ENCODE assay signal across 9 cellular contexts in the genomic region with DNA sequence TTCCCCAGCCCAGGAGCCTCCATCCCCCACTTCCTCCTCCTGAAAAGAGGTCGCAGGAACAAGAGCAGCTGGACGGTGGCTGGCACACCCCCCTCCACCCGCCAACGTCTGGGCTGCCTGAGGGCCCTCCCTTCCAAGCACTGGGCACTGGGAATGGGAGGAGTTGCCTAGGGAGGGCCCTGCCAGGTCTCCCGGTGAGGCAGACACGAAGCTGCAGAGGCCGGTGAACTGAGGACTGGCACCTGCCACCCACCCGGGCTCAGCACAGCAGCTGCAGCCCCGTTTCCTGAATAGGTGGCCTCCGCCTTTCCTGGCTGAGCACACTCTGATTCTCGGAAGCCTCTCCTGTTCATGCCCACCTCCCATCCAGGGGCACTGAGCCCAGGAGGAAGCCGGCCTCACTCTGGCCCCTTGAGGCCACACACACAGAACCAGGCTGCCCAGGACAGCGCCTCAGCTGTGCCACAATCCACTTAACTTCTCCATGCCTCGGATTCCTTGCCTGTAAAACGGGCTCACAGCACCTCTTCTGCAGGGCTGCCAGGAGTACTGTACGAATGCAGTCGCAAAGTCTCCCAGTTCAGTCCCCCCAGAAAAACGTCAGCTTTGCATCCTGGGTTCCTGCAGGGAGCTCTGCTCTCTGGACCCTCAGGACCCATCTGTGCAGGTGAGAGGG. TPM values are rescaled to one million over a fixed set of nuclear protein-coding genes. Genes with fewer than 3 reads are reported as not detected.
DNase-seq lines count a peak whose midpoint lies in the region; ATAC-seq, FAIRE-seq and TF ChIP-seq lines count a peak whose summit lies in the region.
"Had no signal": no experiment of that assay in that cellular context is flagged by ENCODE, and none has a peak within 500 bp of the region (broad histone marks: within the 10 kb centered on the region; RNA-seq: fewer than 3 reads in every experiment).

No MANE protein-coding gene starts in this region.

- intact Hi-C loops in HepG2 (cut with micrococcal nuclease; ENCODE audit: unreplicated experiment), result no loop called here
- intact Hi-C loops in sciatic nerve (cut with DNase I), result no loop called here

- no TSS peak for BruUV-seq in HepG2 (replicated peaks; lab: Mats Ljungman, UMichigan)

- no peaks in the 10 kb centered on the region for H3K9me3 Mint-ChIP-seq in HFFc6

- no peaks in the 10 kb centered on the region for H3K36me3 Mint-ChIP-seq in HFFc6 (ENCODE audit: low read depth)

- H3K27ac ChIP-seq in A549 (peak overlapping the region in 1 of 2 experiments; percentile 92; a peak in 4 of 6 replicates), HepG2 (ENCODE audit: extremely low read length, insufficient read depth, low read length) (no peak overlapping the region), upper lobe of left lung (peak overlapping the region; percentile 72 to 81 (median 76)), SJCRH30 (no peak overlapping the region)

- no peak overlapping the region for H3K27ac Mint-ChIP-seq in HFFc6

- peaks cover 15% of the 10 kb centered on the region for H3K4me1 ChIP-seq in A549
- H3K4me1 ChIP-seq in adipocyte (ENCODE audit: control insufficient read depth, insufficient read depth, low read length), result peaks cover 17% of the 10 kb centered on the region
- H3K4me1 ChIP-seq in HepG2 (ENCODE audit: insufficient read depth, low read length), result peaks cover 25% of the 10 kb centered on the region
- H3K4me1 ChIP-seq in upper lobe of left lung, result peaks cover 36 to 60% (median 45%) of the 10 kb centered on the region in 4 donors
- H3K4me1 ChIP-seq in SJCRH30, result peaks cover 11% of the 10 kb centered on the region; the same call in 1 of the 2 replicates

- H3K79me2 ChIP-seq in HepG2 (ENCODE audit: insufficient read depth, low read length), result no peaks in the 10 kb centered on the region

- CTCF ChIA-PET in A549 (lab: Yijun Ruan, JAX), result interaction anchor here (0.6 to 12.7 kb wide), 11 partner anchors 9 to 97 kb away, joined by 3 to 207 read pairs (median 4); partner anchors contain the start of genes ABCA2 and SAPCD2
- CTCF ChIA-PET in HepG2 (lab: Yijun Ruan, JAX; ENCODE audit: low intra/inter-chr PET ratio, low total read pairs), result interaction anchor here (2.8 kb wide), 1 partner anchor 19 kb away, joined by 16 read pairs; no protein-coding TSS in a partner anchor

- H3K9ac ChIP-seq in adipocyte (ENCODE audit: low read length) (peak overlapping the region; percentile 82), HepG2 (ENCODE audit: insufficient read depth, low read depth, low read length) (no peak overlapping the region)

- peaks cover 6% of the 10 kb centered on the region; the same call in 1 of the 2 replicates for H3K4me1 Mint-ChIP-seq in HFFc6 (ENCODE audit: low read depth)

- H3K9me3 ChIP-seq in A549 (no peaks in the 10 kb centered on the region), adipocyte (ENCODE audit: control insufficient read depth, low read length) (no peaks in the 10 kb centered on the region), HepG2 (ENCODE audit: low read length) (no peaks in the 10 kb centered on the region), upper lobe of left lung (no peaks in the 10 kb centered on the region), SJCRH30 (replicated peaks) (no peaks in the 10 kb centered on the region)
- H3K9me3 ChIP-seq: adrenal gland had no signal

- peaks cover 6% of the 10 kb centered on the region for H3K27me3 Mint-ChIP-seq in HFFc6 (ENCODE audit: insufficient read depth)

- DNase-seq in A549 (ENCODE audit: low read depth in 1 of 2, low spot score in 1 of 2) (no peak), HFFc6 (no peak), adipocyte (ENCODE audit: low read depth) (no peak), HepG2 (ENCODE audit: low spot score) (no peak), upper lobe of left lung (peak; percentile 41 to 64), sciatic nerve (ENCODE audit: low spot score) (no peak), NCI-H1930 (lab: John Stamatoyannopoulos, UW) (no peak), SJCRH30 (no peak)

- TF ChIP-seq RAD21 in A549 (conservative IDR thresholded peaks at IDR 0.05 in 1 of 2, IDR thresholded peaks at IDR 0.05 in 1 of 2), result no peak
- TF ChIP-seq RAD21 in HepG2 (CRISPR knock-in tag; IDR thresholded peaks at IDR 0.05), result no peak

- 0 out of 6 replicates have a peak, but pooled peaks of 1 of the 2 experiments have one; percentile 2 for ATAC-seq in A549
- ATAC-seq in HepG2, result no peak
- ATAC-seq in upper lobe of left lung (ENCODE audit: low FRiP score in 2 of 2), result peak in 1 of 2 donors; percentile 4
- ATAC-seq in sciatic nerve, result no peak

- in situ Hi-C loops in HepG2 (cut with HindIII; ENCODE audit: extremely low pct_ligation_motif_present, low pct_unique_long_range_greater_than_20kb), result loop anchor here (10.0 kb wide), 1 partner anchor 270 kb away; no protein-coding TSS in a partner anchor

- H3K27me3 ChIP-seq in adipocyte (replicated peaks; ENCODE audit: control insufficient read depth, insufficient read depth, low read length) (peaks cover 19% of the 10 kb centered on the region), HepG2 (ENCODE audit: control insufficient read depth in 1 of 2, insufficient read depth in 2 of 2, low read length in 2 of 2) (peaks cover 3 to 27% of the 10 kb centered on the region in 2 experiments; a peak in 4 of 5 replicates), upper lobe of left lung (peaks cover 0 to 46% (median 15%) of the 10 kb centered on the region in 4 donors), SJCRH30 (peaks cover 38% of the 10 kb centered on the region)

- no peak for TF ChIP-seq POLR2A in A549 (IDR thresholded peaks at IDR 0.05; ENCODE audit: low read length)
- no peak for TF ChIP-seq POLR2A in HepG2 (IDR thresholded peaks at IDR 0.05; ENCODE audit: insufficient read depth in 1 of 2, low read depth in 2 of 2, low read length in 2 of 2)
- no peak for TF ChIP-seq POLR2A in upper lobe of left lung (IDR thresholded peaks at IDR 0.05)

- POLR2A ChIA-PET in A549 (lab: Yijun Ruan, JAX), result no interaction called here
- POLR2A ChIA-PET in HepG2 (lab: Yijun Ruan, JAX), result no interaction called here

- WGBS in A549 (ENCODE audit: missing lambda C conversion rate), result 67% methylated on average over 14 of the region's 18 CpGs
- 15% methylated on average over 9 of the region's 18 CpGs for WGBS in HepG2 (ENCODE audit: low lambda C conversion rate)
- 22 to 26% methylated on average over 9 to 17 of the region's 18 CpGs for WGBS in upper lobe of left lung, 2 donors

- FAIRE-seq in A549 (lab: Jason Lieb, UNC) (no peak), HepG2 (lab: Jason Lieb, UNC) (no peak)

- TF ChIP-seq CTCF in A549 (IDR thresholded peaks at IDR 0.05), result no peak
- no peak for TF ChIP-seq CTCF in HFFc6 (IDR thresholded peaks at IDR 0.05)
- no peak for TF ChIP-seq CTCF in HepG2 (CRISPR knock-in tag; IDR thresholded peaks at IDR 0.05)
- TF ChIP-seq CTCF in upper lobe of left lung (IDR thresholded peaks at IDR 0.05), result no peak

- TF ChIP-seq EP300 in A549 (IDR thresholded peaks at IDR 0.05) (no peak), HepG2 (IDR thresholded peaks at IDR 0.05; ENCODE audit: low read depth in 2 of 2, low read length in 2 of 2) (no peak), HepG2 (CRISPR knock-in tag; IDR thresholded peaks at IDR 0.05; ENCODE audit: borderline replicate concordance) (no peak), upper lobe of left lung (IDR thresholded peaks at IDR 0.05) (peak in 1 of 4 donors; percentile 7)

- peak overlapping the region; percentile 71 for H3K4me3 ChIP-seq in A549
- peak overlapping the region; percentile 78 for H3K4me3 ChIP-seq in adipocyte (ENCODE audit: low read length)
- H3K4me3 ChIP-seq in HepG2 (replicated peaks in 1 of 3; ENCODE audit: insufficient read depth in 1 of 3, low read depth in 2 of 3, low read length in 3 of 3), result peak overlapping the region in 2 of 3 experiments; percentile 54 to 77; a peak in 4 of 6 replicates
- H3K4me3 ChIP-seq in upper lobe of left lung, result peak overlapping the region; percentile 38 to 82 (median 64)
- no peak overlapping the region for H3K4me3 ChIP-seq in SJCRH30

- peaks cover 3% of the 10 kb centered on the region; the same call in 1 of the 2 replicates for H4K20me1 ChIP-seq in HepG2 (ENCODE audit: insufficient read depth, low read length)

- H3K4me2 ChIP-seq in A549, result peak overlapping the region; percentile 98
- H3K4me2 ChIP-seq in HepG2 (ENCODE audit: low read depth, low read length), result peak overlapping the region; percentile 84

- no peak overlapping the region for H2AFZ ChIP-seq in HepG2 (ENCODE audit: low read length)

- peak overlapping the region; percentile 85 for H3K4me3 Mint-ChIP-seq in HFFc6

- H3K36me3 ChIP-seq in adipocyte (ENCODE audit: control insufficient read depth, insufficient read depth, low read length, severe bottlenecking) (peaks cover 5% of the 10 kb centered on the region), HepG2 (replicated peaks in 1 of 2; ENCODE audit: control insufficient read depth in 1 of 2, insufficient read depth in 2 of 2, low read length in 2 of 2) (no peaks in the 10 kb centered on the region), upper lobe of left lung (peaks cover 0 to 11% (median 9%) of the 10 kb centered on the region in 4 donors), SJCRH30 (no peaks in the 10 kb centered on the region)
- H3K36me3 ChIP-seq: adrenal gland had no signal

RNA-seq across cellular contexts. Expression of gene NPDC1, which starts 1.3 kb away (rescaled TPM):
- polyA plus RNA-seq in A549 (2011; rRNA removed), result 12.7 and 13.0 TPM in 2 replicates
- 36.2 and 51.1 TPM in 2 replicates for polyA plus RNA-seq in A549 (2012; cell fraction: cytosol; rRNA removed)
- 239 and 327 TPM in 2 replicates for polyA plus RNA-seq in A549 (2012; cell fraction: nucleus; rRNA removed)
- polyA plus RNA-seq in A549 (2017; fragmentation: RNase III; extraction: RNeasy Plus Mini Kit Qiagen cat#74134 plus additional on column Dnase treatment), result 33.2 to 40.6 TPM (median 40.2 TPM) in 3 replicates
- polyA minus RNA-seq in A549 (2011; rRNA and poly(A)+ RNA removed), result 4.0 and 4.8 TPM in 2 replicates
- total RNA-seq in HFFc6 (2021; fragmentation: NEBNext Ultra II Directional; extraction: Animal tissue kit (Norgen Biotek cat#: 25700)), result 100 to 1,000 TPM; 112 to 197 (median 119) TPM
- total RNA-seq in HepG2 (2016; rRNA removed; fragmentation: Illumina TruSeq; extraction: Trizol), result 0.63 and 0.84 TPM in 2 replicates
- 1.2 TPM in 1 of 2 replicates, not detected in the other for total RNA-seq in HepG2 (2016; cell fraction: cytosol; rRNA removed; fragmentation: Illumina TruSeq; extraction: Trizol; ENCODE audit: low read depth)
- 0.65 and 1.7 TPM in 2 replicates for total RNA-seq in HepG2 (2016; cell fraction: insoluble cytoplasmic fraction; rRNA removed; fragmentation: Illumina TruSeq; extraction: Trizol)
- total RNA-seq in HepG2 (2016; cell fraction: membrane; rRNA removed; fragmentation: Illumina TruSeq; extraction: Trizol), result 0.59 and 0.79 TPM in 2 replicates
- 2.7 and 4.8 TPM in 2 replicates for total RNA-seq in HepG2 (2016; cell fraction: nucleus; rRNA removed; fragmentation: Illumina TruSeq; extraction: Trizol)
- 5.4 and 7.0 TPM in 2 replicates for polyA plus RNA-seq in HepG2 (2011; rRNA removed)
- polyA plus RNA-seq in HepG2 (2011; cell fraction: cytosol; rRNA removed), result 1.7 and 3.4 TPM in 2 replicates
- 93.3 and 114 TPM in 2 replicates for polyA plus RNA-seq in HepG2 (2011; cell fraction: nucleus; rRNA removed)
- polyA plus RNA-seq in HepG2 (2012), result 4.5 and 8.4 TPM in 2 replicates
- polyA plus RNA-seq in HepG2 (2016; cell fraction: cytosol; fragmentation: Illumina TruSeq; extraction: Trizol; ENCODE audit: low read depth), result 1.00 and 1.1 TPM in 2 replicates
- 0.67 and 1.8 TPM in 2 replicates for polyA plus RNA-seq in HepG2 (2016; cell fraction: insoluble cytoplasmic fraction; fragmentation: Illumina TruSeq; extraction: Trizol; ENCODE audit: low read depth)
- polyA plus RNA-seq in HepG2 (2016; cell fraction: membrane; fragmentation: Illumina TruSeq; extraction: Trizol; ENCODE audit: low read depth), result 1.1 and 1.5 TPM in 2 replicates
- 9.8 and 12.2 TPM in 2 replicates for polyA plus RNA-seq in HepG2 (2016; cell fraction: nucleus; fragmentation: Illumina TruSeq; extraction: Trizol; ENCODE audit: insufficient read depth, low read depth)
- 1.9 and 12.5 TPM in 2 replicates for polyA minus RNA-seq in HepG2 (2011; rRNA and poly(A)+ RNA removed; ENCODE audit: low replicate concordance)
- polyA minus RNA-seq in HepG2 (2011; cell fraction: cytosol; rRNA and poly(A)+ RNA removed), result 2.9 and 3.0 TPM in 2 replicates
- polyA minus RNA-seq in HepG2 (2011; cell fraction: nucleus; rRNA and poly(A)+ RNA removed), result 3.9 and 4.2 TPM in 2 replicates
- total RNA-seq in upper lobe of left lung, result 100 to 1,000 TPM in 2 of 6 donors, 10 to 100 TPM in 4; 26.7 to 199 (median 73.2) TPM
- total RNA-seq in sciatic nerve, result 157 TPM
- total RNA-seq in SJCRH30 (2014; rRNA removed; shearing (Covaris generic)), result 0.51 and 0.91 TPM in 2 replicates

RNA-seq across cellular contexts. Expression of gene ENTPD2, which starts 9.2 kb away (rescaled TPM):
- polyA plus RNA-seq in A549 (2011; rRNA removed) (0.75 and 2.3 TPM in 2 replicates), A549 (2017; fragmentation: RNase III; extraction: RNeasy Plus Mini Kit Qiagen cat#74134 plus additional on column Dnase treatment) (0.71 to 1.2 TPM (median 1.1 TPM) in 3 replicates), HepG2 (2011; rRNA removed) (3.2 and 4.1 TPM in 2 replicates)
- polyA plus RNA-seq in A549 (2012; cell fraction: cytosol; rRNA removed), result 0.65 and 0.83 TPM in 2 replicates
- 2.2 and 3.4 TPM in 2 replicates for polyA plus RNA-seq in A549 (2012; cell fraction: nucleus; rRNA removed)
- 1.4 and 1.9 TPM in 2 replicates for polyA minus RNA-seq in A549 (2011; rRNA and poly(A)+ RNA removed)
- total RNA-seq in HFFc6 (2021; fragmentation: NEBNext Ultra II Directional; extraction: Animal tissue kit (Norgen Biotek cat#: 25700)), result under 1 TPM in 3 of 6 experiments, not detected in 3; 0.12 to 0.28 (median 0.16) TPM
- total RNA-seq in HepG2 (2016; rRNA removed; fragmentation: Illumina TruSeq; extraction: Trizol) (0.87 and 0.95 TPM in 2 replicates), upper lobe of left lung (under 1 TPM in 4 of 6 donors, not detected in 2; 0.34 to 0.98 (median 0.55) TPM), sciatic nerve (24.3 TPM)
- 0.61 and 0.88 TPM in 2 replicates for total RNA-seq in HepG2 (2016; cell fraction: cytosol; rRNA removed; fragmentation: Illumina TruSeq; extraction: Trizol; ENCODE audit: low read depth)
- 0.74 and 0.82 TPM in 2 replicates for total RNA-seq in HepG2 (2016; cell fraction: insoluble cytoplasmic fraction; rRNA removed; fragmentation: Illumina TruSeq; extraction: Trizol)
- 0.69 and 0.71 TPM in 2 replicates for total RNA-seq in HepG2 (2016; cell fraction: membrane; rRNA removed; fragmentation: Illumina TruSeq; extraction: Trizol)
- 3.4 and 3.6 TPM in 2 replicates for total RNA-seq in HepG2 (2016; cell fraction: nucleus; rRNA removed; fragmentation: Illumina TruSeq; extraction: Trizol)
- polyA plus RNA-seq in HepG2 (2011; cell fraction: cytosol; rRNA removed), result 2.1 and 3.2 TPM in 2 replicates
- polyA plus RNA-seq in HepG2 (2011; cell fraction: nucleus; rRNA removed), result 41.8 and 49.4 TPM in 2 replicates
- 21.3 and 23.9 TPM in 2 replicates for polyA plus RNA-seq in HepG2 (2012)
- 1.5 and 1.8 TPM in 2 replicates for polyA plus RNA-seq in HepG2 (2016; cell fraction: cytosol; fragmentation: Illumina TruSeq; extraction: Trizol; ENCODE audit: low read depth)
- polyA plus RNA-seq in HepG2 (2016; cell fraction: insoluble cytoplasmic fraction; fragmentation: Illumina TruSeq; extraction: Trizol; ENCODE audit: low read depth), result 2.3 and 2.8 TPM in 2 replicates
- 2.2 and 2.6 TPM in 2 replicates for polyA plus RNA-seq in HepG2 (2016; cell fraction: membrane; fragmentation: Illumina TruSeq; extraction: Trizol; ENCODE audit: low read depth)
- polyA plus RNA-seq in HepG2 (2016; cell fraction: nucleus; fragmentation: Illumina TruSeq; extraction: Trizol; ENCODE audit: insufficient read depth, low read depth), result 12.9 and 17.3 TPM in 2 replicates
- polyA minus RNA-seq in HepG2 (2011; rRNA and poly(A)+ RNA removed; ENCODE audit: low replicate concordance), result 8.8 TPM in 1 of 2 replicates, not detected in the other
- 9.0 and 9.2 TPM in 2 replicates for polyA minus RNA-seq in HepG2 (2011; cell fraction: cytosol; rRNA and poly(A)+ RNA removed)
- 5.5 and 6.4 TPM in 2 replicates for polyA minus RNA-seq in HepG2 (2011; cell fraction: nucleus; rRNA and poly(A)+ RNA removed)
- total RNA-seq in SJCRH30 (2014; rRNA removed; shearing (Covaris generic)), result 1.9 and 2.0 TPM in 2 replicates

RNA-seq across cellular contexts. Expression of gene FUT7, which starts 12.8 kb away (rescaled TPM):
- polyA plus RNA-seq in A549 (2011; rRNA removed) (not detected in 2 replicates), A549 (2017; fragmentation: RNase III; extraction: RNeasy Plus Mini Kit Qiagen cat#74134 plus additional on column Dnase treatment) (0.07 TPM in 1 of 3 replicates, not detected in the others), HepG2 (2011; rRNA removed) (0.05 TPM in 1 of 2 replicates, not detected in the other)
- polyA plus RNA-seq in A549 (2012; cell fraction: cytosol; rRNA removed), result 0.01 TPM in 1 of 2 replicates, not detected in the other
- 0.06 and 0.07 TPM in 2 replicates for polyA plus RNA-seq in A549 (2012; cell fraction: nucleus; rRNA removed)
- polyA minus RNA-seq in A549 (2011; rRNA and poly(A)+ RNA removed), result not detected in 2 replicates
- total RNA-seq in HFFc6 (2021; fragmentation: NEBNext Ultra II Directional; extraction: Animal tissue kit (Norgen Biotek cat#: 25700)), result not detected
- total RNA-seq in HepG2 (2016; rRNA removed; fragmentation: Illumina TruSeq; extraction: Trizol) (not detected in 2 replicates), upper lobe of left lung (1 to 10 TPM in 4 of 6 donors, under 1 TPM in 1, not detected in 1; 0.94 to 2.3 (median 2.0) TPM), sciatic nerve (0.18 TPM)
- not detected in 2 replicates for total RNA-seq in HepG2 (2016; cell fraction: cytosol; rRNA removed; fragmentation: Illumina TruSeq; extraction: Trizol; ENCODE audit: low read depth)
- not detected in 2 replicates for total RNA-seq in HepG2 (2016; cell fraction: insoluble cytoplasmic fraction; rRNA removed; fragmentation: Illumina TruSeq; extraction: Trizol)
- not detected in 2 replicates for total RNA-seq in HepG2 (2016; cell fraction: membrane; rRNA removed; fragmentation: Illumina TruSeq; extraction: Trizol)
- total RNA-seq in HepG2 (2016; cell fraction: nucleus; rRNA removed; fragmentation: Illumina TruSeq; extraction: Trizol), result not detected in 2 replicates
- polyA plus RNA-seq in HepG2 (2011; cell fraction: cytosol; rRNA removed), result 0.05 TPM in 1 of 2 replicates, not detected in the other
- polyA plus RNA-seq in HepG2 (2011; cell fraction: nucleus; rRNA removed), result not detected in 2 replicates
- polyA plus RNA-seq in HepG2 (2012), result not detected in 2 replicates
- not detected in 2 replicates for polyA plus RNA-seq in HepG2 (2016; cell fraction: cytosol; fragmentation: Illumina TruSeq; extraction: Trizol; ENCODE audit: low read depth)
- polyA plus RNA-seq in HepG2 (2016; cell fraction: insoluble cytoplasmic fraction; fragmentation: Illumina TruSeq; extraction: Trizol; ENCODE audit: low read depth), result not detected in 2 replicates
- polyA plus RNA-seq in HepG2 (2016; cell fraction: membrane; fragmentation: Illumina TruSeq; extraction: Trizol; ENCODE audit: low read depth), result not detected in 2 replicates
- polyA plus RNA-seq in HepG2 (2016; cell fraction: nucleus; fragmentation: Illumina TruSeq; extraction: Trizol; ENCODE audit: insufficient read depth, low read depth), result not detected in 2 replicates
- polyA minus RNA-seq in HepG2 (2011; rRNA and poly(A)+ RNA removed; ENCODE audit: low replicate concordance), result 0.07 TPM in 1 of 2 replicates, not detected in the other
- not detected in 2 replicates for polyA minus RNA-seq in HepG2 (2011; cell fraction: cytosol; rRNA and poly(A)+ RNA removed)
- polyA minus RNA-seq in HepG2 (2011; cell fraction: nucleus; rRNA and poly(A)+ RNA removed), result not detected in 2 replicates
- not detected in 2 replicates for total RNA-seq in SJCRH30 (2014; rRNA removed; shearing (Covaris generic))

RNA-seq across cellular contexts. Expression of gene ABCA2, which starts 16.6 kb away (rescaled TPM):
- 8.3 and 10.1 TPM in 2 replicates for polyA plus RNA-seq in A549 (2011; rRNA removed)
- 28.8 and 41.7 TPM in 2 replicates for polyA plus RNA-seq in A549 (2012; cell fraction: cytosol; rRNA removed)
- polyA plus RNA-seq in A549 (2012; cell fraction: nucleus; rRNA removed), result 187 and 285 TPM in 2 replicates
- polyA plus RNA-seq in A549 (2017; fragmentation: RNase III; extraction: RNeasy Plus Mini Kit Qiagen cat#74134 plus additional on column Dnase treatment), result 23.0 to 25.6 TPM (median 24.7 TPM) in 3 replicates
- polyA minus RNA-seq in A549 (2011; rRNA and poly(A)+ RNA removed), result 10.9 and 21.1 TPM in 2 replicates
- total RNA-seq in HFFc6 (2021; fragmentation: NEBNext Ultra II Directional; extraction: Animal tissue kit (Norgen Biotek cat#: 25700)), result 10 to 100 TPM; 18.3 to 36.3 (median 23.6) TPM
- 0.72 and 2.9 TPM in 2 replicates for total RNA-seq in HepG2 (2016; rRNA removed; fragmentation: Illumina TruSeq; extraction: Trizol)
- total RNA-seq in HepG2 (2016; cell fraction: cytosol; rRNA removed; fragmentation: Illumina TruSeq; extraction: Trizol; ENCODE audit: low read depth), result 0.35 and 1.1 TPM in 2 replicates
- total RNA-seq in HepG2 (2016; cell fraction: insoluble cytoplasmic fraction; rRNA removed; fragmentation: Illumina TruSeq; extraction: Trizol), result 1.1 and 2.6 TPM in 2 replicates
- 0.96 and 1.1 TPM in 2 replicates for total RNA-seq in HepG2 (2016; cell fraction: membrane; rRNA removed; fragmentation: Illumina TruSeq; extraction: Trizol)
- total RNA-seq in HepG2 (2016; cell fraction: nucleus; rRNA removed; fragmentation: Illumina TruSeq; extraction: Trizol), result 5.7 and 7.0 TPM in 2 replicates
- 19.2 and 21.0 TPM in 2 replicates for polyA plus RNA-seq in HepG2 (2011; rRNA removed)
- polyA plus RNA-seq in HepG2 (2011; cell fraction: cytosol; rRNA removed), result 8.6 and 13.3 TPM in 2 replicates
- 246 and 388 TPM in 2 replicates for polyA plus RNA-seq in HepG2 (2011; cell fraction: nucleus; rRNA removed)
- polyA plus RNA-seq in HepG2 (2012), result 22.2 and 22.7 TPM in 2 replicates
- polyA plus RNA-seq in HepG2 (2016; cell fraction: cytosol; fragmentation: Illumina TruSeq; extraction: Trizol; ENCODE audit: low read depth), result 0.33 and 0.37 TPM in 2 replicates
- 0.39 and 1.4 TPM in 2 replicates for polyA plus RNA-seq in HepG2 (2016; cell fraction: insoluble cytoplasmic fraction; fragmentation: Illumina TruSeq; extraction: Trizol; ENCODE audit: low read depth)
- polyA plus RNA-seq in HepG2 (2016; cell fraction: membrane; fragmentation: Illumina TruSeq; extraction: Trizol; ENCODE audit: low read depth), result 0.64 and 0.73 TPM in 2 replicates
- 15.6 and 16.5 TPM in 2 replicates for polyA plus RNA-seq in HepG2 (2016; cell fraction: nucleus; fragmentation: Illumina TruSeq; extraction: Trizol; ENCODE audit: insufficient read depth, low read depth)
- polyA minus RNA-seq in HepG2 (2011; rRNA and poly(A)+ RNA removed; ENCODE audit: low replicate concordance), result 35.7 and 56.6 TPM in 2 replicates
- 7.6 and 10.1 TPM in 2 replicates for polyA minus RNA-seq in HepG2 (2011; cell fraction: cytosol; rRNA and poly(A)+ RNA removed)
- 20.8 and 28.6 TPM in 2 replicates for polyA minus RNA-seq in HepG2 (2011; cell fraction: nucleus; rRNA and poly(A)+ RNA removed)
- 10 to 100 TPM; 14.7 to 49.2 (median 29.6) TPM for total RNA-seq in upper lobe of left lung
- 298 TPM for total RNA-seq in sciatic nerve
- total RNA-seq in SJCRH30 (2014; rRNA removed; shearing (Covaris generic)), result 4.0 and 4.6 TPM in 2 replicates

RNA-seq across cellular contexts. Expression of gene SAPCD2, which starts 25.7 kb away (rescaled TPM):
- polyA plus RNA-seq in A549 (2011; rRNA removed), result 6.5 and 6.9 TPM in 2 replicates
- polyA plus RNA-seq in A549 (2012; cell fraction: cytosol; rRNA removed), result 21.7 and 32.9 TPM in 2 replicates
- 30.3 and 48.0 TPM in 2 replicates for polyA plus RNA-seq in A549 (2012; cell fraction: nucleus; rRNA removed)
- 13.1 to 16.4 TPM (median 14.6 TPM) in 3 replicates for polyA plus RNA-seq in A549 (2017; fragmentation: RNase III; extraction: RNeasy Plus Mini Kit Qiagen cat#74134 plus additional on column Dnase treatment)
- 4.4 and 6.1 TPM in 2 replicates for polyA minus RNA-seq in A549 (2011; rRNA and poly(A)+ RNA removed)
- 10 to 100 TPM in 5 of 6 experiments, 1 to 10 TPM in 1; 7.7 to 14.8 (median 11.3) TPM for total RNA-seq in HFFc6 (2021; fragmentation: NEBNext Ultra II Directional; extraction: Animal tissue kit (Norgen Biotek cat#: 25700))
- 35.9 and 42.8 TPM in 2 replicates for total RNA-seq in HepG2 (2016; rRNA removed; fragmentation: Illumina TruSeq; extraction: Trizol)
- 7.0 and 7.1 TPM in 2 replicates for total RNA-seq in HepG2 (2016; cell fraction: cytosol; rRNA removed; fragmentation: Illumina TruSeq; extraction: Trizol; ENCODE audit: low read depth)
- 34.9 and 42.2 TPM in 2 replicates for total RNA-seq in HepG2 (2016; cell fraction: insoluble cytoplasmic fraction; rRNA removed; fragmentation: Illumina TruSeq; extraction: Trizol)
- 29.9 and 31.6 TPM in 2 replicates for total RNA-seq in HepG2 (2016; cell fraction: membrane; rRNA removed; fragmentation: Illumina TruSeq; extraction: Trizol)
- 23.7 and 28.1 TPM in 2 replicates for total RNA-seq in HepG2 (2016; cell fraction: nucleus; rRNA removed; fragmentation: Illumina TruSeq; extraction: Trizol)
- 18.7 and 21.9 TPM in 2 replicates for polyA plus RNA-seq in HepG2 (2011; rRNA removed)
- 16.4 and 40.1 TPM in 2 replicates for polyA plus RNA-seq in HepG2 (2011; cell fraction: cytosol; rRNA removed)
- 28.3 and 52.1 TPM in 2 replicates for polyA plus RNA-seq in HepG2 (2011; cell fraction: nucleus; rRNA removed)
- 12.0 and 19.0 TPM in 2 replicates for polyA plus RNA-seq in HepG2 (2012)
- polyA plus RNA-seq in HepG2 (2016; cell fraction: cytosol; fragmentation: Illumina TruSeq; extraction: Trizol; ENCODE audit: low read depth), result 6.8 and 7.6 TPM in 2 replicates
- polyA plus RNA-seq in HepG2 (2016; cell fraction: insoluble cytoplasmic fraction; fragmentation: Illumina TruSeq; extraction: Trizol; ENCODE audit: low read depth), result 33.9 and 39.2 TPM in 2 replicates
- 23.3 and 27.0 TPM in 2 replicates for polyA plus RNA-seq in HepG2 (2016; cell fraction: membrane; fragmentation: Illumina TruSeq; extraction: Trizol; ENCODE audit: low read depth)
- polyA plus RNA-seq in HepG2 (2016; cell fraction: nucleus; fragmentation: Illumina TruSeq; extraction: Trizol; ENCODE audit: insufficient read depth, low read depth), result 44.9 and 46.9 TPM in 2 replicates
- 38.7 and 55.4 TPM in 2 replicates for polyA minus RNA-seq in HepG2 (2011; rRNA and poly(A)+ RNA removed; ENCODE audit: low replicate concordance)
- 18.6 and 32.8 TPM in 2 replicates for polyA minus RNA-seq in HepG2 (2011; cell fraction: cytosol; rRNA and poly(A)+ RNA removed)
- 7.3 and 8.6 TPM in 2 replicates for polyA minus RNA-seq in HepG2 (2011; cell fraction: nucleus; rRNA and poly(A)+ RNA removed)
- total RNA-seq in upper lobe of left lung, result 1 to 10 TPM in 4 of 6 donors, under 1 TPM in 2; 0.69 to 6.8 (median 1.4) TPM
- total RNA-seq in sciatic nerve, result 0.36 TPM
- total RNA-seq in SJCRH30 (2014; rRNA removed; shearing (Covaris generic)), result 69.7 and 71.0 TPM in 2 replicates

Comparison
In these comparisons a context has a peak if more than half of its experiments do, and no peak if none do; other contexts are left out.
1. DNase-seq: peak in upper lobe of left lung (2 of 2); none in A549 (0 of 2), HFFc6 (single experiment), adipocyte (single experiment), HepG2 (single experiment), sciatic nerve (single experiment), NCI-H1930 (0 of 2) and SJCRH30 (0 of 2).
2. H3K27ac ChIP-seq: peak in upper lobe of left lung (4 of 4); none in HepG2 (single experiment) and SJCRH30 (single experiment).
3. RNA of gene NPDC1, which starts 1.3 kb away (total RNA-seq): 157 TPM in sciatic nerve (single experiment), 112 to 197 TPM in HFFc6 and 26.7 to 199 TPM in upper lobe of left lung; 0.59 to 4.8 TPM in HepG2 and 0.51 to 0.91 TPM in SJCRH30; every median in the first group is over 4 times any median in the second.